Comparison of ENCODE assay signal across 8 cellular contexts in genomic region chr5:80408976-80409926, GRCh38. TPM values are rescaled to one million over a fixed set of nuclear protein-coding genes. Genes with fewer than 3 reads are reported as not detected.
DNase-seq lines count a peak whose midpoint lies in the region; ATAC-seq and TF ChIP-seq lines count a peak whose summit lies in the region.

No MANE protein-coding gene starts in this region.

- TF ChIP-seq CTCF in thyroid gland (IDR thresholded peaks at IDR 0.05): no peak

- no peaks in the 10 kb centered on the region for H3K27me3 ChIP-seq in layer of hippocampus (ENCODE audit: control insufficient read depth, insufficient read depth, low read length)
- no peaks in the 10 kb centered on the region for H3K27me3 ChIP-seq in thyroid gland

- H3K4me1 ChIP-seq in thyroid gland: peaks cover 11 to 18% of the 10 kb centered on the region in 2 donors

- H3K27me3 Mint-ChIP-seq in activated T-cell treated with anti-CD3 and anti-CD28 coated beads, Interleukin-2, amount 50 U/mL, for 24 hours: no peaks in the 10 kb centered on the region
- no peaks in the 10 kb centered on the region for H3K27me3 Mint-ChIP-seq in activated naive CD8-positive, alpha-beta T cell

- H3K9me3 Mint-ChIP-seq in activated T-cell treated with anti-CD3 and anti-CD28 coated beads, Interleukin-2, amount 50 U/mL, for 24 hours: no peaks in the 10 kb centered on the region
- H3K9me3 Mint-ChIP-seq in activated naive CD8-positive, alpha-beta T cell (ENCODE audit: low read depth): no peaks in the 10 kb centered on the region

- H3K36me3 Mint-ChIP-seq in activated T-cell treated with anti-CD3 and anti-CD28 coated beads, Interleukin-2, amount 50 U/mL, for 24 hours (ENCODE audit: low read depth): peaks cover 17% of the 10 kb centered on the region
- H3K36me3 Mint-ChIP-seq in activated naive CD8-positive, alpha-beta T cell: peaks cover 3% of the 10 kb centered on the region

- H3K4me3 Mint-ChIP-seq in activated T-cell treated with anti-CD3 and anti-CD28 coated beads, Interleukin-2, amount 50 U/mL, for 24 hours: peak overlapping the region; percentile 87
- peak overlapping the region; percentile 97 for H3K4me3 Mint-ChIP-seq in activated naive CD8-positive, alpha-beta T cell

- no peak overlapping the region for H3K27ac Mint-ChIP-seq in activated T-cell treated with anti-CD3 and anti-CD28 coated beads, Interleukin-2, amount 50 U/mL, for 24 hours
- peak overlapping the region; percentile 5 for H3K27ac Mint-ChIP-seq in activated naive CD8-positive, alpha-beta T cell

- no peaks in the 10 kb centered on the region for H3K36me3 ChIP-seq in thyroid gland

- ATAC-seq in GM19351 (IDR thresholded peaks at IDR 0.05; ENCODE audit: unreplicated experiment) (no peak), GM21423 (IDR thresholded peaks at IDR 0.05; ENCODE audit: unreplicated experiment) (no peak)

- DNase-seq in activated T-cell treated with anti-CD3 and anti-CD28 coated beads, Interleukin-2, amount 50 U/mL, for 24 hours: no peak
- no peak for DNase-seq in activated T-cell treated with anti-CD3 and anti-CD28 coated beads, Interleukin-2, amount 50 U/mL, for 48 hours
- DNase-seq in thyroid gland: no peak
- no peak for DNase-seq in glomerular visceral epithelial cell (ENCODE audit: extremely low spot score)

- H3K27ac ChIP-seq in layer of hippocampus (ENCODE audit: low read depth, low read length) (peak overlapping the region; percentile 27), thyroid gland (peak overlapping the region; percentile 97 to 98 (median 98))

- intact Hi-C loops in thyroid gland (cut with DNase I): loop anchor here (5.0 kb wide), 1 partner anchor 78 kb away; the partner anchor contains the start of gene FAM151B

- no peak for TF ChIP-seq POLR2A in thyroid gland (IDR thresholded peaks at IDR 0.05)

- H3K9me3 ChIP-seq in thyroid gland: no peaks in the 10 kb centered on the region

- H3K4me3 ChIP-seq in thyroid gland (replicated peaks in 1 of 3): peak overlapping the region in 2 of 3 donors; percentile 51 to 91

- WGBS in thyroid gland, 2 donors: 61 to 67% methylated on average over 10 of the region's 10 CpGs

- H3K4me1 Mint-ChIP-seq in activated T-cell treated with anti-CD3 and anti-CD28 coated beads, Interleukin-2, amount 50 U/mL, for 24 hours (ENCODE audit: low read depth): peaks cover 31% of the 10 kb centered on the region
- peaks cover 27% of the 10 kb centered on the region for H3K4me1 Mint-ChIP-seq in activated naive CD8-positive, alpha-beta T cell (ENCODE audit: low read depth)

RNA-seq across cellular contexts. Expression of gene ZFYVE16, which starts 1.4 kb away (rescaled TPM):
- 10 to 100 TPM; 31.8 to 64.7 (median 45.2) TPM for total RNA-seq in thyroid gland
